In the genomic region with DNA sequence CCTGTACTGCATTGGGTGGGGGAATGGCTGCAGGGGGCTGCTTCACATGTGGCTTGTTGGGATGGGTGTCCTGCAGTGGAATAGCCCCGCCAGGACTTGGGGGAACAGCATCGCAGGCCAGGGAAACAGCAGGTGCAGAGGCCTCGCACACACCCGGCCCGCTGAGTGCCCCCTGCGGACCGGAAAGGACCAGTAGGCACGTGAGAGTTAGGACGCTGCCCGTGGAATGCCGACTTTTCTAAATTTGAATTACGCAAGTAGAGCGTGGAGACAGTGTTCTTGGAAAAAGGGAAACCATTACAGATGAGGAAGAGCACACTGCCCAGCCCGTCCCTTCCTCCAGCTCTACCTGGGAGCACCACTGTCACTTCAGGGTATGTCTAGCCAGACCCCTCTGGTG, we compare ENCODE assay signal across 18 cellular contexts. TPM values are rescaled to one million over a fixed set of nuclear protein-coding genes. Genes with fewer than 3 reads are reported as not detected.
DNase-seq lines count a peak whose midpoint lies in the region; ATAC-seq, FAIRE-seq and TF ChIP-seq lines count a peak whose summit lies in the region.
"Had no signal": no experiment of that assay in that cellular context is flagged by ENCODE, and none has a peak within 500 bp of the region (broad histone marks: within the 10 kb centered on the region; RNA-seq: fewer than 3 reads in every experiment).

No MANE protein-coding gene starts in this region.

- H3K4me3 ChIP-seq in BLaER1 treated with 17β-estradiol and CSF1 and Interleukin-3, amounts not matched to agents 10 nM and 100 nM, result peak overlapping the region in 4 of 10 experiments; percentile 29 to 54 (median 43); a peak in 6 of 20 replicates
- no peak overlapping the region for H3K4me3 ChIP-seq in CD8-positive, alpha-beta memory T cell (ENCODE audit: low read length)
- H3K4me3 ChIP-seq in adrenal gland, result no peak overlapping the region
- H3K4me3 ChIP-seq: breast epithelium, PC-9 had no signal

- 81 to 94% (median 86%) methylated on average over 14 of the region's 14 CpGs for WGBS in adrenal gland, 4 donors

- peaks cover 0 to 75% (median 48%) of the 10 kb centered on the region in 11 experiments; a peak in 18 of 22 replicates for H3K36me3 ChIP-seq in BLaER1 treated with 17β-estradiol and CSF1 and Interleukin-3, amounts not matched to agents 10 nM and 100 nM
- no peaks in the 10 kb centered on the region for H3K36me3 ChIP-seq in CD8-positive, alpha-beta memory T cell (ENCODE audit: insufficient read depth, low read length)
- no peaks in the 10 kb centered on the region for H3K36me3 ChIP-seq in adrenal gland (replicated peaks in 1 of 2)
- H3K36me3 ChIP-seq: breast epithelium had no signal

- TF ChIP-seq POLR2A in adrenal gland (IDR thresholded peaks at IDR 0.05), result no peak

- ATAC-seq in naive thymus-derived CD8-positive, alpha-beta T cell, result no peak

- DNase-seq in CD8-positive, alpha-beta memory T cell, result no peak
- DNase-seq in adrenal gland (peak in 1 of 7 donors; percentile 45), HTR-8/SVneo (ENCODE audit: insufficient read length, low spot score) (no peak), urothelium cell line (ENCODE audit: low spot score) (no peak), NCI-H187 (lab: John Stamatoyannopoulos, UW) (no peak)
- peak in 1 of 10 donors; percentile 22 for DNase-seq in naive thymus-derived CD8-positive, alpha-beta T cell
- DNase-seq in stimulated activated naive CD4-positive, alpha-beta T cell (lab: John Stamatoyannopoulos, UW), result no peak
- DNase-seq: activated naive CD4-positive, alpha-beta T cell treated with anti-CD3 and anti-CD28 coated beads, Interleukin-2, amount 50 U/mL, for 16 hours; AML-193; DMS53; effector CD8-positive, alpha-beta T cell; hippocampal formation; kidney glomerular epithelial cell; NCI-H1694; NCI-H510A; PC-9 had no signal

- H3K27me3 ChIP-seq in BLaER1 treated with 17β-estradiol and CSF1 and Interleukin-3, amounts not matched to agents 10 nM and 100 nM, result no peaks in the 10 kb centered on the region
- H3K27me3 ChIP-seq in CD8-positive, alpha-beta memory T cell (ENCODE audit: insufficient read depth, low read length, poor library complexity, severe bottlenecking), result no peaks in the 10 kb centered on the region
- no peaks in the 10 kb centered on the region for H3K27me3 ChIP-seq in adrenal gland
- H3K27me3 ChIP-seq: breast epithelium had no signal

- peak overlapping the region in 2 of 7 donors; percentile 41 to 49 for H3K4me3 Mint-ChIP-seq in CD8-positive, alpha-beta memory T cell
- peak overlapping the region in 3 of 10 donors; percentile 15 to 36 (median 34) for H3K4me3 Mint-ChIP-seq in naive thymus-derived CD8-positive, alpha-beta T cell

- H3K27ac Mint-ChIP-seq in CD8-positive, alpha-beta memory T cell, result peak overlapping the region in 7 of 8 donors; percentile 8 to 98 (median 70)
- peak overlapping the region; percentile 60 to 99 (median 94) for H3K27ac Mint-ChIP-seq in naive thymus-derived CD8-positive, alpha-beta T cell

- H3K4me1 ChIP-seq in BLaER1 treated with 17β-estradiol and CSF1 and Interleukin-3, amounts not matched to agents 10 nM and 100 nM, result peaks cover 98 to 100% (median 100%) of the 10 kb centered on the region in 10 experiments
- peaks cover 33% of the 10 kb centered on the region for H3K4me1 ChIP-seq in CD8-positive, alpha-beta memory T cell (ENCODE audit: insufficient read depth, low read length)
- H3K4me1 ChIP-seq in adrenal gland (replicated peaks in 1 of 2), result peaks cover 21 to 46% of the 10 kb centered on the region in 2 donors
- H3K4me1 ChIP-seq: breast epithelium had no signal

- H3K4me2 ChIP-seq in BLaER1 treated with 17β-estradiol and CSF1 and Interleukin-3, amounts not matched to agents 10 nM and 100 nM, result peak overlapping the region; percentile 83 to 100 (median 97)
- H3K4me2 ChIP-seq: PC-9 had no signal

- H3K9me3 ChIP-seq in BLaER1 treated with 17β-estradiol and CSF1 and Interleukin-3, amounts not matched to agents 10 nM and 100 nM (replicated peaks in 1 of 11), result no peaks in the 10 kb centered on the region
- H3K9me3 ChIP-seq in CD8-positive, alpha-beta memory T cell (ENCODE audit: low read length), result no peaks in the 10 kb centered on the region
- no peaks in the 10 kb centered on the region for H3K9me3 ChIP-seq in adrenal gland (replicated peaks in 1 of 3)
- H3K9me3 ChIP-seq: breast epithelium had no signal

- peaks cover 0 to 27% (median 5%) of the 10 kb centered on the region in 3 donors for H3K36me3 Mint-ChIP-seq in CD8-positive, alpha-beta memory T cell
- H3K36me3 Mint-ChIP-seq in naive thymus-derived CD8-positive, alpha-beta T cell, result peaks cover 0 to 25% (median 10%) of the 10 kb centered on the region in 3 donors

- CTCF ChIA-PET in CD8-positive, alpha-beta memory T cell (lab: Charles Lee), result no interaction called here

- FAIRE-seq in HTR-8/SVneo (lab: Jason Lieb, UNC), result no peak
- FAIRE-seq in urothelium cell line (lab: Jason Lieb, UNC), result no peak

- H3K27me3 Mint-ChIP-seq in CD8-positive, alpha-beta memory T cell, result no peaks in the 10 kb centered on the region
- H3K27me3 Mint-ChIP-seq in naive thymus-derived CD8-positive, alpha-beta T cell, result no peaks in the 10 kb centered on the region

- intact Hi-C loops in adrenal gland (cut with DNase I), result no loop called here

- H3K4me1 Mint-ChIP-seq in CD8-positive, alpha-beta memory T cell, result peaks cover 50 to 71% (median 61%) of the 10 kb centered on the region in 3 donors
- peaks cover 16 to 71% (median 65%) of the 10 kb centered on the region in 4 donors for H3K4me1 Mint-ChIP-seq in naive thymus-derived CD8-positive, alpha-beta T cell

- H3K9ac ChIP-seq in BLaER1 treated with 17β-estradiol and CSF1 and Interleukin-3, amounts not matched to agents 10 nM and 100 nM, result peak overlapping the region in 9 of 11 experiments; percentile 79 to 97 (median 85); a peak in 15 of 22 replicates

- POLR2A ChIA-PET in CD8-positive, alpha-beta memory T cell (lab: Charles Lee), result no interaction called here
- POLR2A ChIA-PET in naive thymus-derived CD8-positive, alpha-beta T cell (lab: Charles Lee), result interaction anchor here (0.6 to 5.0 kb wide), 2 partner anchors 11 to 1839 kb away, joined by 3 to 62 read pairs; a partner anchor contains a TSS

- H4K20me1 ChIP-seq in BLaER1 treated with 17β-estradiol and CSF1 and Interleukin-3, amounts not matched to agents 10 nM and 100 nM, result peaks cover 7 to 61% (median 20%) of the 10 kb centered on the region in 11 experiments; a peak in 18 of 22 replicates

- H3K27ac ChIP-seq in BLaER1 treated with 17β-estradiol and CSF1 and Interleukin-3, amounts not matched to agents 10 nM and 100 nM, result peak overlapping the region; percentile 36 to 98 (median 95); a peak in 21 of 22 replicates
- no peak overlapping the region for H3K27ac ChIP-seq in CD8-positive, alpha-beta memory T cell (ENCODE audit: low read depth, low read length)
- H3K27ac ChIP-seq in adrenal gland, result peak overlapping the region in 3 of 5 donors; percentile 46 to 78 (median 65)
- H3K27ac ChIP-seq: breast epithelium, PC-9 had no signal

- TF ChIP-seq CTCF in adrenal gland (IDR thresholded peaks at IDR 0.05), result no peak

- no peaks in the 10 kb centered on the region for H3K9me3 Mint-ChIP-seq in CD8-positive, alpha-beta memory T cell
- no peaks in the 10 kb centered on the region for H3K9me3 Mint-ChIP-seq in naive thymus-derived CD8-positive, alpha-beta T cell

RNA-seq across cellular contexts. Expression of a gene that starts 11.5 kb away (rescaled TPM):
- total RNA-seq in CD8-positive, alpha-beta memory T cell, result 100 to 1,000 TPM; 154 to 165 TPM
- 105 TPM for polyA plus RNA-seq in CD8-positive, alpha-beta memory T cell
- total RNA-seq in adrenal gland, result 100 to 1,000 TPM; 134 to 196 (median 170) TPM
- 100 to 1,000 TPM; 103 to 157 (median 124) TPM for polyA plus RNA-seq in adrenal gland
- 100 to 1,000 TPM; 267 to 270 TPM for total RNA-seq in naive thymus-derived CD8-positive, alpha-beta T cell
- 10 to 100 TPM; 45.0 to 91.4 (median 60.9) TPM for polyA plus RNA-seq in naive thymus-derived CD8-positive, alpha-beta T cell

RNA-seq across cellular contexts. Expression of a gene that starts 28.2 kb away (rescaled TPM):
- total RNA-seq in CD8-positive, alpha-beta memory T cell, result 10 to 100 TPM; 76.1 to 80.1 TPM
- 32.2 TPM for polyA plus RNA-seq in CD8-positive, alpha-beta memory T cell
- 10 to 100 TPM; 16.4 to 82.7 (median 44.5) TPM for total RNA-seq in adrenal gland
- polyA plus RNA-seq in adrenal gland, result 100 to 1,000 TPM in 2 of 3 donors, 1 to 10 TPM in 1; 8.1 to 466 (median 422) TPM
- total RNA-seq in naive thymus-derived CD8-positive, alpha-beta T cell, result 10 to 100 TPM; 54.7 to 62.3 TPM
- polyA plus RNA-seq in naive thymus-derived CD8-positive, alpha-beta T cell, result 10 to 100 TPM; 33.5 to 41.0 (median 36.6) TPM
